1 cellular context compared by ENCODE assay signal in the genomic region with DNA sequence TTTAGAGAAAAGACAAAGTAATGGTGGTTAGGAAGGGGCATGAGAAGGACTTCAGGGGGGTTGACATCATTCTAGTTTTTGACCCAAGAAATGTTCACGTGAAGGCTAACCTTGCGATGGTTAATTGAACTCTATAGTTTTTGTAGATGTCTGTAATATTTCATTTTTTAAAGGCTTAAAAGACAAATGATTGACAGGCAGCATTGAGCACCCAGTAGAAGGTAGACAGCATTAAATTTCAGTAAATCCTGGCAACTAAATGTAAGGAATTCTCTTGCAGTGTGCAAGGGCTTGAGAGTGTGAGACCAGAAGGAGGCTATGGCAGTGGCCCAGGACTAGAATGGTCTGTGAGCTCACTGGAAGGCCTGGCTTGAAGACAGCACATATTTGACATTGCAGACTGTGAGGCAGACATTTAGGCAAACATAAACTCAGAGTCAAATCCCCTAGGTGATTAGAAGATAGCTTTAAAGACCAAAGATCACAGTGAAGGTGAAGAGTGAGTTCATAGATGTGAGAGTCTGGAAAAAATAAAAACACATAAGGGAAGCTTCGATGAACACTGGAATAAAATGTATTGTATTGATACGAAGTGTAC.
TF ChIP-seq lines count a peak whose summit lies in the region.

No MANE protein-coding gene starts in this region.

TF ChIP-seq in IMR-90, 13 proteins besides CTCF, POLR2A, EP300 and RAD21 (continued from another document):
- no peak for TF ChIP-seq MAZ (IDR thresholded peaks at IDR 0.05; ENCODE audit: borderline replicate concordance, low read depth, low read length)
- TF ChIP-seq CEBPB (IDR thresholded peaks at IDR 0.05; ENCODE audit: low read depth, low read length) = no peak
- TF ChIP-seq, protein P1, sequence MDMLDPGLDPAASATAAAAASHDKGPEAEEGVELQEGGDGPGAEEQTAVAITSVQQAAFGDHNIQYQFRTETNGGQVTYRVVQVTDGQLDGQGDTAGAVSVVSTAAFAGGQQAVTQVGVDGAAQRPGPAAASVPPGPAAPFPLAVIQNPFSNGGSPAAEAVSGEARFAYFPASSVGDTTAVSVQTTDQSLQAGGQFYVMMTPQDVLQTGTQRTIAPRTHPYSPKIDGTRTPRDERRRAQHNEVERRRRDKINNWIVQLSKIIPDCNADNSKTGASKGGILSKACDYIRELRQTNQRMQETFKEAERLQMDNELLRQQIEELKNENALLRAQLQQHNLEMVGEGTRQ (IDR thresholded peaks at IDR 0.05; ENCODE audit: low read depth, low read length) = no peak
- no peak for TF ChIP-seq RFX5 (IDR thresholded peaks at IDR 0.05; ENCODE audit: low read depth, low read length)
- TF ChIP-seq MXI1 (IDR thresholded peaks at IDR 0.05; ENCODE audit: borderline replicate concordance, low read depth, low read length) = no peak
- no peak for TF ChIP-seq NFE2L2 (IDR thresholded peaks at IDR 0.05; ENCODE audit: low read depth, low read length)
